Comparison of ENCODE assay signal across 14 cellular contexts in the genomic region with DNA sequence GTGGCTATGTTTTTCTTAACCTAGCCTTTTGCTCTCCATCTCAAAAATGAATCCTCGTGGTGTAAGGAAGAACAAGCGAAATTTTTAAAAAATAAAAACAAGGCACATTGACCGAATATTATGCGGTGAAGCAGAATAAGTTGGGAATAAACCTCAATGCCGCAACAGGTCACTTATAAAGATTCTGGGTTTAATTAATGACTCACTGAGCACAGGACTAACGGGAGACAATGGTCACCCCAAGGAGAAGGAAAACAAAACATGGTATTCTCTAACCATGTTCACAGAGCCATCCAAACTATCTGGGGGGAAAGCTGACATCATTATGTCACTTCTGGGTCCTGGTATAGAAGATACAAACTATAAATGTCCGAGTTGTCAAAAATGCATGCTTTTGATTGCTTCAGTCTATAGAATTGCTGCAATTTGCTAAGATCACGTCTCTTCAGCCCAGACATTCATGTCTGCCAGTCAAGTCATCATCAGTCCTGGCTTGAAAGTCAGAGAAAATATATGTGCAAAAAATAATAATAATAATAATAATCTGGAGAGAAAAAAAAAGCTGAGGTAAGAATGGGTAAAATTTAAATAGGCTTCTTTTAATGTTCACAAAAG.
DNase-seq lines count a peak whose midpoint lies in the region; ATAC-seq and TF ChIP-seq lines count a peak whose summit lies in the region.
"Had no signal": no experiment of that assay in that cellular context is flagged by ENCODE, and none has a peak within 500 bp of the region (broad histone marks: within the 10 kb centered on the region; RNA-seq: fewer than 3 reads in every experiment).

No MANE protein-coding gene starts in this region.

- H3K9ac ChIP-seq in HUES48 (ENCODE audit: low read depth, low read length) (no peak overlapping the region; the same call in 1 of the 2 replicates), iPS-20b (ENCODE audit: low read depth, low read length) (no peak overlapping the region), GM23248 (no peak overlapping the region)

- H3K4me3 ChIP-seq in HUES48 (ENCODE audit: low read depth, low read length) (peak overlapping the region; percentile 32; the same call in 1 of the 2 replicates), iPS-20b (ENCODE audit: low read length) (peak overlapping the region; percentile 16; the same call in 1 of the 2 replicates), neuron (ENCODE audit: low read length) (peak overlapping the region; percentile 31), GM23248 (no peak overlapping the region)
- H3K4me3 ChIP-seq: PC-9, SJSA1 had no signal

- no peak; the same call in 1 of the 2 replicates for ATAC-seq in WTC11
- ATAC-seq in stimulated activated effector memory CD8-positive, alpha-beta T cell treated with anti-CD3 and anti-CD28 coated beads, Interleukin-12 subunit alpha, Interleukin-12 subunit beta, amount 100 ng/mL, for 72 hours, result no peak

- peak overlapping the region; percentile 82 for H3K27ac ChIP-seq in HUES48 (ENCODE audit: low read depth, low read length)
- no peak overlapping the region for H3K27ac ChIP-seq in iPS-20b (ENCODE audit: low read length)
- H3K27ac ChIP-seq in GM23248, result no peak overlapping the region
- H3K27ac ChIP-seq: PC-9, SJSA1 had no signal

- H3K4me1 ChIP-seq in HUES48 (ENCODE audit: control insufficient read depth, insufficient read depth, low read length), result peaks cover 36% of the 10 kb centered on the region
- H3K4me1 ChIP-seq in iPS-20b (ENCODE audit: insufficient read depth, low read length), result peaks cover 22% of the 10 kb centered on the region
- peaks cover 50% of the 10 kb centered on the region for H3K4me1 ChIP-seq in neuron (ENCODE audit: insufficient read depth, low read length)
- peaks cover 12% of the 10 kb centered on the region; the same call in 1 of the 2 replicates for H3K4me1 ChIP-seq in GM23248 (ENCODE audit: insufficient read depth)
- H3K4me1 ChIP-seq: SJSA1 had no signal

- H3K9me3 ChIP-seq in HUES48 (ENCODE audit: control insufficient read depth, insufficient read depth, low read length), result no peaks in the 10 kb centered on the region
- no peaks in the 10 kb centered on the region for H3K9me3 ChIP-seq in iPS-20b (ENCODE audit: insufficient read depth, low read depth, low read length)
- no peaks in the 10 kb centered on the region for H3K9me3 ChIP-seq in neuron (ENCODE audit: low read length)
- no peaks in the 10 kb centered on the region for H3K9me3 ChIP-seq in GM23248 (ENCODE audit: low read depth)
- H3K9me3 ChIP-seq: SJSA1 had no signal

- H3K27me3 Mint-ChIP-seq in WTC11 (ENCODE audit: low read depth), result no peaks in the 10 kb centered on the region; the same call in 1 of the 2 replicates

- WGBS in GM23248 (ENCODE audit: low coverage in 1 of 2, low lambda C conversion rate in 2 of 2, missing lambda C conversion rate in 2 of 2), 2 experiments, result 83 to 85% methylated on average over 8 of the region's 8 CpGs

- H3K4me2 ChIP-seq in GM23248 (ENCODE audit: unreplicated experiment), result no peak overlapping the region
- H3K4me2 ChIP-seq: PC-9 had no signal

- no peaks in the 10 kb centered on the region for H3K36me3 ChIP-seq in HUES48 (ENCODE audit: control insufficient read depth, insufficient read depth, low read length)
- H3K36me3 ChIP-seq in iPS-20b (ENCODE audit: insufficient read depth, low read depth, low read length), result no peaks in the 10 kb centered on the region
- no peaks in the 10 kb centered on the region for H3K36me3 ChIP-seq in neuron (ENCODE audit: insufficient read depth, low read length)
- no peaks in the 10 kb centered on the region for H3K36me3 ChIP-seq in GM23248 (ENCODE audit: low read depth)
- H3K36me3 ChIP-seq: SJSA1 had no signal

- H4K20me1 ChIP-seq in GM23248 (ENCODE audit: insufficient read depth), result no peaks in the 10 kb centered on the region

- H3F3A ChIP-seq in GM23248 (ENCODE audit: insufficient read depth), result peaks cover 9% of the 10 kb centered on the region; the same call in 1 of the 2 replicates

- H3K27me3 ChIP-seq in HUES48 (ENCODE audit: control insufficient read depth, insufficient read depth, low read length) (no peaks in the 10 kb centered on the region), iPS-20b (ENCODE audit: insufficient read depth, low read length) (no peaks in the 10 kb centered on the region), neuron (ENCODE audit: insufficient read depth, low read length) (no peaks in the 10 kb centered on the region), GM23248 (replicated peaks; ENCODE audit: insufficient read depth) (no peaks in the 10 kb centered on the region)
- H3K27me3 ChIP-seq: SJSA1 had no signal

- H3K4me3 Mint-ChIP-seq in WTC11, result peak overlapping the region; percentile 56
- no peak overlapping the region for H3K4me3 Mint-ChIP-seq in stimulated activated effector memory CD8-positive, alpha-beta T cell treated with anti-CD3 and anti-CD28 coated beads, Interleukin-12 subunit alpha, Interleukin-12 subunit beta, amount 100 ng/mL, for 72 hours

- DNase-seq in WTC11 (ENCODE audit: low spot score) (no peak), GM23248 (no peak), nucleus accumbens (lab: John Stamatoyannopoulos, UW) (no peak)
- no peak for DNase-seq in stimulated activated effector memory CD8-positive, alpha-beta T cell treated with anti-CD3 and anti-CD28 coated beads, Interleukin-12 subunit alpha, Interleukin-12 subunit beta, amount 100 ng/mL, for 72 hours (ENCODE audit: low spot score in 2 of 2)
- DNase-seq: HCEC 1CT, KG1, MV-4-11, NCI-H1930, NCI-H226, PC-9 had no signal

- POLR2A ChIA-PET in WTC11 (lab: Charles Lee), result no interaction called here

- no peaks in the 10 kb centered on the region for H3K9me2 ChIP-seq in GM23248 (ENCODE audit: insufficient read depth)

- peak overlapping the region; percentile 21; the same call in 1 of the 2 replicates for H3K27ac Mint-ChIP-seq in WTC11
- H3K27ac Mint-ChIP-seq in stimulated activated effector memory CD8-positive, alpha-beta T cell treated with anti-CD3 and anti-CD28 coated beads, Interleukin-12 subunit alpha, Interleukin-12 subunit beta, amount 100 ng/mL, for 72 hours, result no peak overlapping the region

- CTCF ChIA-PET in WTC11 (lab: Charles Lee), result interaction anchor here (0.8 kb wide), 1 partner anchor 501 kb away, joined by 3 read pairs; no protein-coding TSS in a partner anchor

- peaks cover 48% of the 10 kb centered on the region for H3K4me1 Mint-ChIP-seq in WTC11
- no peaks in the 10 kb centered on the region for H3K4me1 Mint-ChIP-seq in stimulated activated effector memory CD8-positive, alpha-beta T cell treated with anti-CD3 and anti-CD28 coated beads, Interleukin-12 subunit alpha, Interleukin-12 subunit beta, amount 100 ng/mL, for 72 hours

- TF ChIP-seq CTCF in WTC11 (IDR thresholded peaks at IDR 0.05), result no peak

- H3K9me3 Mint-ChIP-seq in WTC11, result no peaks in the 10 kb centered on the region
- H3K9me3 Mint-ChIP-seq in stimulated activated effector memory CD8-positive, alpha-beta T cell treated with anti-CD3 and anti-CD28 coated beads, Interleukin-12 subunit alpha, Interleukin-12 subunit beta, amount 100 ng/mL, for 72 hours, result peaks cover 3% of the 10 kb centered on the region

- H2AFZ ChIP-seq in neuron (ENCODE audit: low read depth, low read length), result peak overlapping the region; percentile 37
- no peak overlapping the region for H2AFZ ChIP-seq in GM23248
- H2AFZ ChIP-seq: PC-9 had no signal

- H3K79me2 ChIP-seq in GM23248 (ENCODE audit: insufficient read depth), result no peaks in the 10 kb centered on the region

- no peaks in the 10 kb centered on the region for H3K36me3 Mint-ChIP-seq in WTC11
- no peaks in the 10 kb centered on the region for H3K36me3 Mint-ChIP-seq in stimulated activated effector memory CD8-positive, alpha-beta T cell treated with anti-CD3 and anti-CD28 coated beads, Interleukin-12 subunit alpha, Interleukin-12 subunit beta, amount 100 ng/mL, for 72 hours

- in situ Hi-C loops in GM23248 (cut with MboI), result no loop called here

TF ChIP-seq in WTC11, 78 proteins besides CTCF, POLR2A, EP300 and RAD21 (continues in another document):
- TF ChIP-seq ATF6 (CRISPR knock-in tag; IDR thresholded peaks at IDR 0.05) (no peak), ZNF232 (CRISPR knock-in tag; IDR thresholded peaks at IDR 0.05) (no peak), HMGA2 (CRISPR knock-in tag; IDR thresholded peaks at IDR 0.05) (no peak), MXD4 (CRISPR knock-in tag; IDR thresholded peaks at IDR 0.05; ENCODE audit: borderline replicate concordance) (no peak), OVOL2 (CRISPR knock-in tag; IDR thresholded peaks at IDR 0.05; ENCODE audit: borderline replicate concordance) (no peak), FOXJ3 (CRISPR knock-in tag; IDR thresholded peaks at IDR 0.05; ENCODE audit: borderline replicate concordance) (no peak), SOX15 (CRISPR knock-in tag; IDR thresholded peaks at IDR 0.05) (no peak)
- TF ChIP-seq, protein P1, sequence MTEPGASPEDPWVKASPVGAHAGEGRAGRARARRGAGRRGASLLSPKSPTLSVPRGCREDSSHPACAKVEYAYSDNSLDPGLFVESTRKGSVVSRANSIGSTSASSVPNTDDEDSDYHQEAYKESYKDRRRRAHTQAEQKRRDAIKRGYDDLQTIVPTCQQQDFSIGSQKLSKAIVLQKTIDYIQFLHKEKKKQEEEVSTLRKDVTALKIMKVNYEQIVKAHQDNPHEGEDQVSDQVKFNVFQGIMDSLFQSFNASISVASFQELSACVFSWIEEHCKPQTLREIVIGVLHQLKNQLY (CRISPR knock-in tag; IDR thresholded peaks at IDR 0.05), result no peak
